27 cellular contexts compared by ENCODE assay signal in the genomic region with DNA sequence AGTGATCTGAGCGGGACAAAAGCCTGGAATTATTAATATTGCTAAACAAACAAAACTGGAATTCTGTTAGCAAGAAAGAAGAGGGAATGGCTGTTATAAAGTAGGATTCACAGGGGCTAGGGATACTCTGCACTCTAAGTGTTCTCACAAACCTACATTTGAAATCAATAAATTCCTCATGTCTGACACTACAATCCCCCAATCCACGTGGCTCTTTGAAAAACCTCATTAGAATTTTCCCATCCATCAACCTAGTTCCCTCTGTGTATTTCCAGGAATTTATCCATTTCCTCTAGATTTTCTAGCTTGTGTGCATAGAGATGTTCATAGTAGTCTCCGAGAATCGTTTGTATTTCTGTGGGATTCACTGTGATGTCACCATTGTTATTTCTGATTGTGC.
DNase-seq lines count a peak whose midpoint lies in the region; ATAC-seq, FAIRE-seq and TF ChIP-seq lines count a peak whose summit lies in the region.
"Had no signal": no experiment of that assay in that cellular context is flagged by ENCODE, and none has a peak within 500 bp of the region (broad histone marks: within the 10 kb centered on the region; RNA-seq: fewer than 3 reads in every experiment).

No MANE protein-coding gene starts in this region.

- 12% methylated on average over 4 of the region's 4 CpGs for WGBS in HepG2 (ENCODE audit: low lambda C conversion rate)
- WGBS in right lobe of liver (ENCODE audit: insufficient coverage, low coverage, low lambda C conversion rate, missing lambda C conversion rate), result 48% methylated on average over 4 of the region's 4 CpGs
- WGBS in endodermal cell (ENCODE audit: insufficient coverage in 1 of 2, insufficient read length in 1 of 2), 2 experiments, result 40 to 86% methylated on average over 1 to 3 of the region's 4 CpGs

- H3K27me3 ChIP-seq in HepG2 (ENCODE audit: control insufficient read depth in 1 of 2, insufficient read depth in 2 of 2, low read length in 2 of 2) (no peaks in the 10 kb centered on the region), right lobe of liver (no peaks in the 10 kb centered on the region), endodermal cell (ENCODE audit: control insufficient read depth, insufficient read depth, low read length, poor library complexity, severe bottlenecking) (no peaks in the 10 kb centered on the region), neural progenitor cell (no peaks in the 10 kb centered on the region)
- H3K27me3 ChIP-seq: BE2C, BLaER1 had no signal

- ATAC-seq in HepG2 (no peak), right lobe of liver (no peak), natural killer cell (no peak)
- ATAC-seq: A549, GM12878 had no signal

- FAIRE-seq in HepG2 (lab: Jason Lieb, UNC), result no peak
- FAIRE-seq: A549, GM12878, GM12892, GM18507 had no signal

- H3K36me3 Mint-ChIP-seq in endodermal cell (ENCODE audit: low read depth) (no peaks in the 10 kb centered on the region), neural progenitor cell (no peaks in the 10 kb centered on the region), natural killer cell (no peaks in the 10 kb centered on the region)
- H3K36me3 Mint-ChIP-seq: CD14-positive monocyte; CD4-positive, alpha-beta memory T cell; CD4-positive, CD25-positive, alpha-beta regulatory T cell; CD8-positive, alpha-beta memory T cell had no signal

- peaks cover 14% of the 10 kb centered on the region for H3K4me1 Mint-ChIP-seq in endodermal cell
- H3K4me1 Mint-ChIP-seq in neural progenitor cell, result no peaks in the 10 kb centered on the region
- no peaks in the 10 kb centered on the region for H3K4me1 Mint-ChIP-seq in natural killer cell
- H3K4me1 Mint-ChIP-seq: CD14-positive monocyte; CD4-positive, alpha-beta memory T cell; CD4-positive, CD25-positive, alpha-beta regulatory T cell had no signal

- no peaks in the 10 kb centered on the region for H3F3A ChIP-seq in neural progenitor cell (ENCODE audit: low read depth)

- H4K20me1 ChIP-seq in HepG2 (ENCODE audit: insufficient read depth, low read length) (no peaks in the 10 kb centered on the region), neural progenitor cell (ENCODE audit: low read depth) (no peaks in the 10 kb centered on the region)
- H4K20me1 ChIP-seq: BLaER1 had no signal

- H3K27ac ChIP-seq in HepG2 (ENCODE audit: extremely low read length, insufficient read depth, low read length) (no peak overlapping the region), right lobe of liver (no peak overlapping the region), endodermal cell (ENCODE audit: low read depth, low read length) (no peak overlapping the region), neural progenitor cell (no peak overlapping the region)
- H3K27ac ChIP-seq: 22Rv1, A549, BLaER1 had no signal

- H3K4me2 ChIP-seq in HepG2 (ENCODE audit: low read depth, low read length) (no peak overlapping the region), neural progenitor cell (no peak overlapping the region)
- H3K4me2 ChIP-seq: A549, BLaER1 had no signal

- POLR2A ChIA-PET in HepG2 (lab: Yijun Ruan, JAX), result no interaction called here

- H3K27ac Mint-ChIP-seq in endodermal cell, result peak overlapping the region; percentile 38
- no peak overlapping the region for H3K27ac Mint-ChIP-seq in neural progenitor cell
- no peak overlapping the region for H3K27ac Mint-ChIP-seq in natural killer cell
- H3K27ac Mint-ChIP-seq: CD14-positive monocyte; CD4-positive, alpha-beta memory T cell; CD4-positive, CD25-positive, alpha-beta regulatory T cell had no signal

- H3K4me3 Mint-ChIP-seq in endodermal cell (no peak overlapping the region), neural progenitor cell (no peak overlapping the region), natural killer cell (no peak overlapping the region)
- H3K4me3 Mint-ChIP-seq: CD14-positive monocyte; CD4-positive, alpha-beta memory T cell; CD4-positive, CD25-positive, alpha-beta regulatory T cell; CD8-positive, alpha-beta memory T cell had no signal

- peaks cover 2% of the 10 kb centered on the region for H3K9me3 Mint-ChIP-seq in endodermal cell
- H3K9me3 Mint-ChIP-seq in neural progenitor cell, result peaks cover 4% of the 10 kb centered on the region
- H3K9me3 Mint-ChIP-seq in natural killer cell, result peaks cover 2 to 8% of the 10 kb centered on the region in 2 donors

- no TSS peak for BruUV-seq in HepG2 (replicated peaks; lab: Mats Ljungman, UMichigan)

- TF ChIP-seq CTCF in HepG2 (CRISPR knock-in tag; IDR thresholded peaks at IDR 0.05) (no peak), right lobe of liver (IDR thresholded peaks at IDR 0.05) (no peak), endodermal cell (conservative IDR thresholded peaks at IDR 0.05) (no peak), neural progenitor cell (IDR thresholded peaks at IDR 0.05) (no peak), natural killer cell (IDR thresholded peaks at IDR 0.05) (no peak)

- no peak for TF ChIP-seq RAD21 in HepG2 (CRISPR knock-in tag; IDR thresholded peaks at IDR 0.05)

- in situ Hi-C loops in HepG2 (cut with HindIII; ENCODE audit: extremely low pct_ligation_motif_present, low pct_unique_long_range_greater_than_20kb), result no loop called here

- H3K9ac ChIP-seq in HepG2 (ENCODE audit: insufficient read depth, low read depth, low read length) (no peak overlapping the region), endodermal cell (ENCODE audit: extremely low read depth, low read length, poor library complexity, severe bottlenecking) (no peak overlapping the region), neural progenitor cell (no peak overlapping the region)
- H3K9ac ChIP-seq: BLaER1 had no signal

- intact Hi-C loops in HepG2 (cut with micrococcal nuclease; ENCODE audit: unreplicated experiment), result no loop called here
- intact Hi-C loops in right lobe of liver (cut with DNase I), result no loop called here
- intact Hi-C loops in natural killer cell (cut with micrococcal nuclease), result no loop called here

- H3K9me3 ChIP-seq in HepG2 (ENCODE audit: low read length) (no peaks in the 10 kb centered on the region), right lobe of liver (no peaks in the 10 kb centered on the region), endodermal cell (ENCODE audit: control insufficient read depth, low read length) (peaks cover 8% of the 10 kb centered on the region), neural progenitor cell (ENCODE audit: low read depth) (no peaks in the 10 kb centered on the region)
- H3K9me3 ChIP-seq: A549, BE2C, BLaER1 had no signal

- H3K4me3 ChIP-seq in HepG2 (replicated peaks in 1 of 3; ENCODE audit: insufficient read depth in 1 of 3, low read depth in 2 of 3, low read length in 3 of 3), result no peak overlapping the region
- H3K4me3 ChIP-seq in right lobe of liver, result no peak overlapping the region
- H3K4me3 ChIP-seq in endodermal cell (ENCODE audit: low read length), result peak overlapping the region; percentile 5
- H3K4me3 ChIP-seq in neural progenitor cell, result no peak overlapping the region
- H3K4me3 ChIP-seq: A549, BLaER1, GM12878 had no signal

- TF ChIP-seq EP300 in HepG2 (IDR thresholded peaks at IDR 0.05; ENCODE audit: low read depth in 2 of 2, low read length in 2 of 2), result no peak
- no peak for TF ChIP-seq EP300 in HepG2 (CRISPR knock-in tag; IDR thresholded peaks at IDR 0.05; ENCODE audit: borderline replicate concordance)

- H3K4me1 ChIP-seq in HepG2 (ENCODE audit: insufficient read depth, low read length) (no peaks in the 10 kb centered on the region), right lobe of liver (no peaks in the 10 kb centered on the region), endodermal cell (ENCODE audit: control insufficient read depth, insufficient read depth, low read length) (no peaks in the 10 kb centered on the region), neural progenitor cell (no peaks in the 10 kb centered on the region)
- H3K4me1 ChIP-seq: A549, BE2C, BLaER1 had no signal

- H2AFZ ChIP-seq in HepG2 (ENCODE audit: low read length) (no peak overlapping the region), neural progenitor cell (replicated peaks) (peak overlapping the region; percentile 43)

- H3K27me3 Mint-ChIP-seq in endodermal cell (ENCODE audit: insufficient read depth), result no peaks in the 10 kb centered on the region
- H3K27me3 Mint-ChIP-seq in neural progenitor cell (ENCODE audit: insufficient read depth, low read depth), result peaks cover 2% of the 10 kb centered on the region
- no peaks in the 10 kb centered on the region for H3K27me3 Mint-ChIP-seq in natural killer cell (ENCODE audit: low read depth in 2 of 2)

- DNase-seq in HepG2 (ENCODE audit: low spot score), result no peak
- DNase-seq in right lobe of liver, result no peak
- DNase-seq in endodermal cell, result no peak
- DNase-seq in neural progenitor cell (ENCODE audit: low spot score), result no peak
- no peak for DNase-seq in Ammon's horn (ENCODE audit: low spot score)
- DNase-seq in natural killer cell, result no peak
- DNase-seq: AML-193; BE2C; C1 segment of cervical spinal cord; CD4-positive, alpha-beta memory T cell; CD4-positive, CD25-positive, alpha-beta regulatory T cell; CD8-positive, alpha-beta memory T cell; COR-L47; DMS 273 treated with DMSO at 0.1 percent for 48 hours; DMS153; DMS53; DMS79; DND-41; EL; GDM1 had no signal

- CTCF ChIA-PET in HepG2 (lab: Yijun Ruan, JAX; ENCODE audit: low intra/inter-chr PET ratio, low total read pairs), result no interaction called here

- H3K36me3 ChIP-seq in HepG2 (replicated peaks in 1 of 2; ENCODE audit: control insufficient read depth in 1 of 2, insufficient read depth in 2 of 2, low read length in 2 of 2) (no peaks in the 10 kb centered on the region), right lobe of liver (no peaks in the 10 kb centered on the region), endodermal cell (ENCODE audit: control insufficient read depth, insufficient read depth, low read length) (no peaks in the 10 kb centered on the region), neural progenitor cell (no peaks in the 10 kb centered on the region)
- H3K36me3 ChIP-seq: BE2C, BLaER1 had no signal

- TF ChIP-seq POLR2A in HepG2 (IDR thresholded peaks at IDR 0.05; ENCODE audit: insufficient read depth in 1 of 2, low read depth in 2 of 2, low read length in 2 of 2) (no peak), right lobe of liver (IDR thresholded peaks at IDR 0.05) (no peak)

- H3K79me2 ChIP-seq in HepG2 (ENCODE audit: insufficient read depth, low read length), result no peaks in the 10 kb centered on the region
- H3K79me2 ChIP-seq in neural progenitor cell (ENCODE audit: low read depth), result no peaks in the 10 kb centered on the region

TF ChIP-seq in HepG2, 621 proteins besides CTCF, POLR2A, EP300 and RAD21 (continues in another document):
- TF ChIP-seq, protein P1, sequence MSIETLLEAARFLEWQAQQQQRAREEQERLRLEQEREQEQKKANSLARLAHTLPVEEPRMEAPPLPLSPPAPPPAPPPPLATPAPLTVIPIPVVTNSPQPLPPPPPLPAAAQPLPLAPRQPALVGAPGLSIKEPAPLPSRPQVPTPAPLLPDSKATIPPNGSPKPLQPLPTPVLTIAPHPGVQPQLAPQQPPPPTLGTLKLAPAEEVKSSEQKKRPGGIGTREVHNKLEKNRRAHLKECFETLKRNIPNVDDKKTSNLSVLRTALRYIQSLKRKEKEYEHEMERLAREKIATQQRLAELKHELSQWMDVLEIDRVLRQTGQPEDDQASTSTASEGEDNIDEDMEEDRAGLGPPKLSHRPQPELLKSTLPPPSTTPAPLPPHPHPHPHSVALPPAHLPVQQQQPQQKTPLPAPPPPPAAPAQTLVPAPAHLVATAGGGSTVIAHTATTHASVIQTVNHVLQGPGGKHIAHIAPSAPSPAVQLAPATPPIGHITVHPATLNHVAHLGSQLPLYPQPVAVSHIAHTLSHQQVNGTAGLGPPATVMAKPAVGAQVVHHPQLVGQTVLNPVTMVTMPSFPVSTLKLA (IDR thresholded peaks at IDR 0.05), result peak; percentile 53
- no peak for TF ChIP-seq ZNF335 (CRISPR knock-in tag; IDR thresholded peaks at IDR 0.05)
